In genomic region chr7:80230327-80230726, GRCh38 we compare ENCODE assay signal across 15 cellular contexts.
DNase-seq lines count a peak whose midpoint lies in the region; ATAC-seq and TF ChIP-seq lines count a peak whose summit lies in the region.
"Had no signal": no experiment of that assay in that cellular context is flagged by ENCODE, and none has a peak within 500 bp of the region (broad histone marks: within the 10 kb centered on the region; RNA-seq: fewer than 3 reads in every experiment).

No MANE protein-coding gene starts in this region.

- H3K4me2 ChIP-seq in GM23248 (ENCODE audit: unreplicated experiment), result peak overlapping the region; percentile 11
- H3K4me2 ChIP-seq: A549 had no signal

- TF ChIP-seq CTCF in fibroblast of villous mesenchyme (IDR thresholded peaks at IDR 0.05; ENCODE audit: insufficient read depth, low read depth, low read length), result no peak
- no peak for TF ChIP-seq CTCF in nephron progenitor cell (IDR thresholded peaks at IDR 0.05)

- no peak overlapping the region for H3K4me3 ChIP-seq in GM23248
- H3K4me3 ChIP-seq in NT2/D1 (ENCODE audit: insufficient read length, low read depth), result no peak overlapping the region
- no peak overlapping the region for H3K4me3 ChIP-seq in fibroblast of villous mesenchyme (ENCODE audit: low read depth, low read length)
- H3K4me3 ChIP-seq in right cardiac atrium (ENCODE audit: low read length), result no peak overlapping the region
- H3K4me3 ChIP-seq: A549 had no signal

- H3K79me2 ChIP-seq in GM23248 (ENCODE audit: insufficient read depth), result no peaks in the 10 kb centered on the region

- in situ Hi-C loops in GM23248 (cut with MboI), result no loop called here

- H3K4me1 Mint-ChIP-seq in nephron progenitor cell, result peaks cover 13% of the 10 kb centered on the region
- H3K4me1 Mint-ChIP-seq: CD4-positive, CD25-positive, alpha-beta regulatory T cell had no signal

- H3K27ac ChIP-seq in GM23248 (peak overlapping the region; percentile 21; the same call in 1 of the 2 replicates), right cardiac atrium (ENCODE audit: low read length) (no peak overlapping the region)
- H3K27ac ChIP-seq: A549 had no signal

- 0 out of 2 replicates have a peak overlapping the region, but pooled peaks have one; percentile 22 for H2AFZ ChIP-seq in GM23248

- DNase-seq in GM23248 (peak; percentile 13), NT2/D1 (ENCODE audit: low read depth, low spot score) (peak; percentile 36), fibroblast of villous mesenchyme (ENCODE audit: low read depth) (peak; percentile 42), nephron progenitor cell (no peak), right cardiac atrium (no peak), NOMO-1 treated with DMSO at 0.1 percent for 48 hours (lab: John Stamatoyannopoulos, UW; ENCODE audit: unreplicated experiment) (no peak), amniotic stem cell (lab: John Stamatoyannopoulos, UW) (no peak)
- DNase-seq: CD4-positive, CD25-positive, alpha-beta regulatory T cell; H7; NCI-H1417; NCI-H1930; NCI-H524; SIG-M5 had no signal

- peak overlapping the region; percentile 2 for H3K27ac Mint-ChIP-seq in nephron progenitor cell
- H3K27ac Mint-ChIP-seq: CD4-positive, CD25-positive, alpha-beta regulatory T cell had no signal

- intact Hi-C loops in right cardiac atrium (cut with DNase I), result no loop called here

- H3K9ac ChIP-seq in GM23248 (no peak overlapping the region), NT2/D1 (ENCODE audit: insufficient read length, low read depth) (no peak overlapping the region)

- H3K36me3 Mint-ChIP-seq in nephron progenitor cell (ENCODE audit: low read depth), result no peaks in the 10 kb centered on the region
- H3K36me3 Mint-ChIP-seq: CD4-positive, CD25-positive, alpha-beta regulatory T cell had no signal

- no peaks in the 10 kb centered on the region for H3K27me3 ChIP-seq in GM23248 (replicated peaks; ENCODE audit: insufficient read depth)
- no peaks in the 10 kb centered on the region for H3K27me3 ChIP-seq in NT2/D1 (ENCODE audit: insufficient read depth, insufficient read length)
- no peaks in the 10 kb centered on the region for H3K27me3 ChIP-seq in right cardiac atrium (ENCODE audit: control insufficient read depth, insufficient read depth)

- no peak for ATAC-seq in right cardiac atrium
- ATAC-seq in HG02885 (IDR thresholded peaks at IDR 0.05; ENCODE audit: poor library complexity, unreplicated experiment), result no peak
- ATAC-seq: A549 had no signal

- H3K9me3 ChIP-seq in GM23248 (ENCODE audit: low read depth), result no peaks in the 10 kb centered on the region
- H3K9me3 ChIP-seq in NT2/D1 (ENCODE audit: insufficient read depth, low read length), result no peaks in the 10 kb centered on the region
- H3K9me3 ChIP-seq in right cardiac atrium (ENCODE audit: control insufficient read depth, low read length), result no peaks in the 10 kb centered on the region
- H3K9me3 ChIP-seq: A549 had no signal

- H3K27me3 Mint-ChIP-seq in nephron progenitor cell (ENCODE audit: low read depth, poor library complexity), result no peaks in the 10 kb centered on the region
- H3K27me3 Mint-ChIP-seq: CD4-positive, CD25-positive, alpha-beta regulatory T cell had no signal

- WGBS in GM23248 (ENCODE audit: low coverage in 1 of 2, low lambda C conversion rate in 2 of 2, missing lambda C conversion rate in 2 of 2), 2 experiments, result 81 to 93% methylated on average over 2 of the region's 2 CpGs
- 69% methylated on average over 2 of the region's 2 CpGs for WGBS in right cardiac atrium

- H3K4me3 Mint-ChIP-seq in nephron progenitor cell, result no peak overlapping the region
- H3K4me3 Mint-ChIP-seq: CD4-positive, CD25-positive, alpha-beta regulatory T cell had no signal

- H3F3A ChIP-seq in GM23248 (ENCODE audit: insufficient read depth), result peaks cover 27% of the 10 kb centered on the region

- H3K9me3 Mint-ChIP-seq in nephron progenitor cell, result no peaks in the 10 kb centered on the region

- no peaks in the 10 kb centered on the region for H4K20me1 ChIP-seq in GM23248 (ENCODE audit: insufficient read depth)

- H3K36me3 ChIP-seq in GM23248 (ENCODE audit: low read depth) (no peaks in the 10 kb centered on the region), NT2/D1 (ENCODE audit: insufficient read depth, insufficient read length, low read length) (no peaks in the 10 kb centered on the region)

- H3K4me1 ChIP-seq in GM23248 (ENCODE audit: insufficient read depth), result peaks cover 25% of the 10 kb centered on the region
- no peaks in the 10 kb centered on the region for H3K4me1 ChIP-seq in NT2/D1 (ENCODE audit: insufficient read depth, insufficient read length)
- H3K4me1 ChIP-seq in right cardiac atrium (ENCODE audit: control insufficient read depth, insufficient read depth, low read length), result no peaks in the 10 kb centered on the region
- H3K4me1 ChIP-seq: A549 had no signal

- H3K9me2 ChIP-seq in GM23248 (ENCODE audit: insufficient read depth), result no peaks in the 10 kb centered on the region

Comparison
In these comparisons a context has a peak if more than half of its experiments do, and no peak if none do; other contexts are left out.
1. DNase-seq: peak in GM23248 (single experiment), NT2/D1 (single experiment) and fibroblast of villous mesenchyme (single experiment); none in nephron progenitor cell (single experiment), right cardiac atrium (0 of 3), NOMO-1 treated with DMSO at 0.1 percent for 48 hours (single experiment) and amniotic stem cell (single experiment).